ENCODE assay signal across 31 cellular contexts in the genomic region with DNA sequence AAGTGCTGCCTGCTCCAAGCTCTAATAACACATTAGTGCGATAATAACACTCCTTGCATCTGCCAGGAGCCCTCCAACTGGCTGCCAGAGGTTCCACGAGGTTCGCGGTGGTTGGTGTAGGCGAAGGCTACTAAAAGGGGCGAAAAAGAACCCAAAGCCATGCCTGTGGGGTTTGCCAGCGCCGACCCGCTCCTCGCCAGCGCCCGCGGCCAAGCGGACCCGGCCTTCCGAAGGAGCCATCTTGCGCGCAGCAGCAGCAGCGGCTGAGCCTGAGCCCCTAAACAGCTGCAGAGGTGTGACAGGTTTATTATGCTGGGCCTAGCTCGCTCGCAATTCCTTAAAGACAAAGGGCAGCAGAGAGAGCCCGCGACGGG. TPM values are rescaled to one million over a fixed set of nuclear protein-coding genes. Genes with fewer than 3 reads are reported as not detected.
A peak's percentile ranks its signal among the peaks of the same experiment; 100 is the strongest.
DNase-seq lines count a peak whose midpoint lies in the region; ATAC-seq, FAIRE-seq and TF ChIP-seq lines count a peak whose summit lies in the region.
"Had no signal": no experiment of that assay in that cellular context is flagged by ENCODE, and none has a peak within 500 bp of the region (broad histone marks: within the 10 kb centered on the region; RNA-seq: fewer than 3 reads in every experiment).

No MANE protein-coding gene starts in this region.

- peak overlapping the region; percentile 36; the same call in 1 of the 3 replicates for H3K4me3 Mint-ChIP-seq in GM23338
- H3K4me3 Mint-ChIP-seq in chondrocyte (ENCODE audit: unreplicated experiment): no peak overlapping the region
- no peak overlapping the region for H3K4me3 Mint-ChIP-seq in CD8-positive, alpha-beta T cell
- H3K4me3 Mint-ChIP-seq: activated CD4-positive, alpha-beta memory T cell treated with anti-CD3 and anti-CD28 coated beads, Interleukin-2, amount 10 ng/mL, durations not matched to agents 7 days and 5 days; activated naive CD4-positive, alpha-beta T cell treated with anti-CD3 and anti-CD28 coated beads, Interleukin-2, amount 50 U/mL, for 24 hours; activated T-helper 17 cell treated with anti-CD3 and anti-CD28 coated beads, Interleukin-2, amount 50 U/mL, for 72 hours; CD4-positive, alpha-beta memory T cell; mesothelial cell of epicardium had no signal

- ATAC-seq in GM23338: peak; percentile 6
- no peak for ATAC-seq in CD8-positive, alpha-beta T cell
- ATAC-seq: activated T-helper 17 cell treated with anti-CD3 and anti-CD28 coated beads, Interleukin-2, amount 50 U/mL, for 72 hours; stimulated activated naive CD8-positive, alpha-beta T cell treated with anti-CD3 and anti-CD28 coated beads, Interleukin-15, Interleukin-2, amounts not matched to agents 100 U/mL and 50 U/mL, for 24 hours had no signal

- intact Hi-C loops in prostate gland (cut with DNase I): no loop called here
- intact Hi-C loops in CD8-positive, alpha-beta T cell (cut with DNase I, micrococcal nuclease): no loop called here

- no peak overlapping the region for H2AFZ ChIP-seq in GM23338

- no peak for FAIRE-seq in GM12891 (lab: Jason Lieb, UNC)
- FAIRE-seq: GM18507, islet of Langerhans had no signal

- H3K4me1 Mint-ChIP-seq in GM23338: peaks cover 33% of the 10 kb centered on the region
- peaks cover 68% of the 10 kb centered on the region for H3K4me1 Mint-ChIP-seq in chondrocyte (ENCODE audit: low read depth)
- H3K4me1 Mint-ChIP-seq in CD8-positive, alpha-beta T cell (ENCODE audit: low read depth): peaks cover 13% of the 10 kb centered on the region

- H3K4me2 ChIP-seq in GM23338: peak overlapping the region; percentile 85

- H3K27ac Mint-ChIP-seq in GM23338 (no peak overlapping the region), chondrocyte (ENCODE audit: unreplicated experiment) (peak overlapping the region; percentile 86)
- no peak overlapping the region for H3K27ac Mint-ChIP-seq in CD8-positive, alpha-beta T cell
- H3K27ac Mint-ChIP-seq: activated CD4-positive, alpha-beta memory T cell treated with anti-CD3 and anti-CD28 coated beads, Interleukin-2, amount 10 ng/mL, durations not matched to agents 7 days and 5 days; activated naive CD4-positive, alpha-beta T cell treated with anti-CD3 and anti-CD28 coated beads, Interleukin-2, amount 50 U/mL, for 24 hours; activated T-helper 17 cell treated with anti-CD3 and anti-CD28 coated beads, Interleukin-2, amount 50 U/mL, for 72 hours; CD4-positive, alpha-beta memory T cell had no signal

- peaks cover 17% of the 10 kb centered on the region; the same call in 1 of the 2 replicates for H3F3A ChIP-seq in GM23338 (replicated peaks; ENCODE audit: low read depth)

- peak; percentile 74 for DNase-seq in GM23338 (ENCODE audit: low spot score)
- no peak for DNase-seq in chondrocyte (ENCODE audit: low spot score)
- peak; percentile 80 for DNase-seq in left kidney (ENCODE audit: low read depth, low spot score)
- no peak for DNase-seq in prostate gland (ENCODE audit: low spot score)
- DNase-seq in NCI-H82 (lab: John Stamatoyannopoulos, UW): no peak
- no peak for DNase-seq in hippocampal formation (lab: John Stamatoyannopoulos, UW)
- DNase-seq in CD8-positive, alpha-beta T cell: no peak
- no peak for DNase-seq in GM12891 (ENCODE audit: insufficient read length, low spot score)
- DNase-seq: activated CD4-positive, alpha-beta memory T cell treated with anti-CD3 and anti-CD28 coated beads, Interleukin-2, amount 10 ng/mL, durations not matched to agents 7 days and 5 days; activated CD4-positive, alpha-beta T cell treated with anti-CD3 and anti-CD28 coated beads for 1 hour; activated CD8-positive, alpha-beta memory T cell treated with anti-CD3 and anti-CD28 coated beads, Interleukin-2, amount 50 U/mL, for 4 hours; AML-193; amniotic stem cell; CD4-positive, alpha-beta memory T cell; effector CD4-positive, alpha-beta T cell; NCI-H1436 treated with DMSO at 0.1 percent for 48 hours; NCI-H345; occipital lobe; SHP77 treated with DMSO at 0.1 percent for 48 hours; stimulated activated naive CD8-positive, alpha-beta T cell treated with anti-CD3 and anti-CD28 coated beads, Interleukin-15, Interleukin-2, amounts not matched to agents 100 U/mL and 50 U/mL, for 24 hours; testis had no signal

- H3K9me2 ChIP-seq in GM23338 (ENCODE audit: insufficient read depth): no peaks in the 10 kb centered on the region

- no peaks in the 10 kb centered on the region for H3K9me3 ChIP-seq in prostate gland
- no peaks in the 10 kb centered on the region for H3K9me3 ChIP-seq in CD8-positive, alpha-beta T cell (ENCODE audit: low read length)
- H3K9me3 ChIP-seq: breast epithelium, Peyer's patch, testis, vagina had no signal

- H3K9me3 Mint-ChIP-seq in GM23338: peaks cover 5% of the 10 kb centered on the region; the same call in 2 of the 3 replicates
- H3K9me3 Mint-ChIP-seq in chondrocyte (ENCODE audit: low read depth): no peaks in the 10 kb centered on the region
- H3K9me3 Mint-ChIP-seq in CD8-positive, alpha-beta T cell: no peaks in the 10 kb centered on the region
- H3K9me3 Mint-ChIP-seq: activated CD4-positive, alpha-beta memory T cell treated with anti-CD3 and anti-CD28 coated beads, Interleukin-2, amount 10 ng/mL, durations not matched to agents 7 days and 5 days; activated naive CD4-positive, alpha-beta T cell treated with anti-CD3 and anti-CD28 coated beads, Interleukin-2, amount 50 U/mL, for 24 hours; activated T-helper 17 cell treated with anti-CD3 and anti-CD28 coated beads, Interleukin-2, amount 50 U/mL, for 72 hours; mesothelial cell of epicardium had no signal

- TF ChIP-seq CTCF in GM23338 (conservative IDR thresholded peaks at IDR 0.05; ENCODE audit: low read depth in 2 of 2) (no peak), chondrocyte (IDR thresholded peaks at IDR 0.05) (no peak), prostate gland (IDR thresholded peaks at IDR 0.05) (no peak)
- no peak for TF ChIP-seq CTCF in CD8-positive, alpha-beta T cell (IDR thresholded peaks at IDR 0.05)

- H3K27me3 Mint-ChIP-seq in GM23338 (ENCODE audit: insufficient read depth, low read depth, poor library complexity) (peaks cover 99% of the 10 kb centered on the region), chondrocyte (ENCODE audit: low read depth) (no peaks in the 10 kb centered on the region)
- peaks cover 58% of the 10 kb centered on the region for H3K27me3 Mint-ChIP-seq in CD8-positive, alpha-beta T cell (ENCODE audit: low read depth)

- 93% methylated on average over 24 of the region's 24 CpGs for WGBS in prostate gland

- peak overlapping the region; percentile 58 for H3K4me3 ChIP-seq in GM23338
- no peak overlapping the region for H3K4me3 ChIP-seq in prostate gland
- H3K4me3 ChIP-seq in CD8-positive, alpha-beta T cell (ENCODE audit: low read depth, low read length): no peak overlapping the region
- H3K4me3 ChIP-seq: breast epithelium, Peyer's patch, skin epidermis, vagina had no signal

- H3K79me2 ChIP-seq in GM23338 (replicated peaks; ENCODE audit: insufficient read depth): no peaks in the 10 kb centered on the region

- H4K20me1 ChIP-seq in GM23338 (replicated peaks; ENCODE audit: insufficient read depth): peaks cover 47% of the 10 kb centered on the region

- H3K36me3 Mint-ChIP-seq in GM23338 (ENCODE audit: low read depth) (no peaks in the 10 kb centered on the region; the same call in 2 of the 3 replicates), chondrocyte (ENCODE audit: low read depth) (peaks cover 9% of the 10 kb centered on the region)
- H3K36me3 Mint-ChIP-seq in CD8-positive, alpha-beta T cell: peaks cover 19% of the 10 kb centered on the region
- H3K36me3 Mint-ChIP-seq: mesothelial cell of epicardium had no signal

- CTCF ChIA-PET in CD8-positive, alpha-beta T cell (lab: Charles Lee): no interaction called here

- H3K36me3 ChIP-seq in GM23338 (ENCODE audit: insufficient read depth) (no peaks in the 10 kb centered on the region), prostate gland (no peaks in the 10 kb centered on the region)
- no peaks in the 10 kb centered on the region for H3K36me3 ChIP-seq in CD8-positive, alpha-beta T cell (ENCODE audit: insufficient read depth, low read length)
- H3K36me3 ChIP-seq: breast epithelium, vagina had no signal

- no peak overlapping the region for H3K27ac ChIP-seq in GM23338 (ENCODE audit: low read depth)
- peak overlapping the region; percentile 26 to 61 for H3K27ac ChIP-seq in prostate gland
- no peak overlapping the region for H3K27ac ChIP-seq in CD8-positive, alpha-beta T cell (ENCODE audit: low read depth, low read length)
- H3K27ac ChIP-seq: breast epithelium, Peyer's patch, skin epidermis, testis, vagina had no signal

- POLR2A ChIA-PET in CD8-positive, alpha-beta T cell (lab: Charles Lee): no interaction called here

- H3K4me1 ChIP-seq in GM23338 (ENCODE audit: insufficient read depth) (peaks cover 53% of the 10 kb centered on the region), prostate gland (replicated peaks) (no peaks in the 10 kb centered on the region)
- H3K4me1 ChIP-seq in CD8-positive, alpha-beta T cell (ENCODE audit: insufficient read depth, low read length): peaks cover 28% of the 10 kb centered on the region
- H3K4me1 ChIP-seq: breast epithelium had no signal

- no peak for TF ChIP-seq POLR2A in prostate gland (IDR thresholded peaks at IDR 0.05)
- no peak for TF ChIP-seq POLR2A in GM12891 (IDR thresholded peaks at IDR 0.05; ENCODE audit: low read depth, low read length)

- peaks cover 100% of the 10 kb centered on the region for H3K27me3 ChIP-seq in GM23338 (ENCODE audit: insufficient read depth)
- H3K27me3 ChIP-seq in prostate gland (replicated peaks; ENCODE audit: insufficient read depth): peaks cover 3% of the 10 kb centered on the region
- H3K27me3 ChIP-seq in CD8-positive, alpha-beta T cell (ENCODE audit: insufficient read depth, low read length): peaks cover 18% of the 10 kb centered on the region
- H3K27me3 ChIP-seq: testis, vagina had no signal

TF ChIP-seq in GM12891, 5 proteins besides CTCF, POLR2A, EP300 and RAD21:
- no peak for TF ChIP-seq POU2F2 (IDR thresholded peaks at IDR 0.05; ENCODE audit: low read depth, low read length)
- no peak for TF ChIP-seq TAF1 (IDR thresholded peaks at IDR 0.05; ENCODE audit: low read depth, low read length)
- TF ChIP-seq POLR2AphosphoS5 (IDR thresholded peaks at IDR 0.05; ENCODE audit: low read depth, low read length): no peak
- no peak for TF ChIP-seq PAX5 (IDR thresholded peaks at IDR 0.05; ENCODE audit: insufficient read depth, low read length, severe bottlenecking)
- no peak for TF ChIP-seq SPI1 (IDR thresholded peaks at IDR 0.05; ENCODE audit: low read depth, low read length)

RNA-seq across cellular contexts. Expression of a gene that starts 11.6 kb away (rescaled TPM):
- 0.10 and 0.27 TPM in 2 replicates for total RNA-seq in GM23338 (2014; rRNA removed; shearing (Covaris generic))
- 0.13 and 0.21 TPM in 2 replicates for polyA plus RNA-seq in GM23338 (2016; fragmentation: Nextera tagmentation; extraction: Ambion mirVana)
- total RNA-seq in chondrocyte: 84.2 to 125 TPM (median 84.4 TPM) in 3 replicates
- total RNA-seq in prostate gland: 10 to 100 TPM in 1 of 2 donors, 1 to 10 TPM in 1; 9.2 to 11.2 TPM
- not detected for total RNA-seq in CD8-positive, alpha-beta T cell
- 0.26 TPM for polyA plus RNA-seq in GM12891 (2012; ENCODE audit: low read depth, missing spikeins)
- total RNA-seq: activated T-helper 17 cell treated with anti-CD3 and anti-CD28 coated beads, Interleukin-2, amount 50 U/mL, for 72 hours; CD4-positive, alpha-beta memory T cell; T-helper 2 cell treated with Interferon-gamma antibody and Interleukin-4, amounts not matched to agents 100 ng/mL and 5 ng/mL, for 36 hours had no signal
- polyA plus RNA-seq: CD4-positive, alpha-beta memory T cell had no signal

Comparison
In these comparisons a context has a peak if more than half of its experiments do, and no peak if none do; other contexts are left out.
1. DNase-seq: peak in GM23338 (single experiment) and left kidney (single experiment); none in chondrocyte (single experiment), prostate gland (single experiment), NCI-H82 (single experiment), hippocampal formation (0 of 2), CD8-positive, alpha-beta T cell (0 of 7) and GM12891 (single experiment).
2. H3K27ac ChIP-seq: peak in prostate gland (2 of 2); none in GM23338 (single experiment) and CD8-positive, alpha-beta T cell (single experiment).